In genomic region chr10:36581237-36581636, GRCh38 we compare ENCODE assay signal across 9 cellular contexts.
"Had no signal": no experiment of that assay in that cellular context is flagged by ENCODE, and none has a peak within 500 bp of the region (broad histone marks: within the 10 kb centered on the region; RNA-seq: fewer than 3 reads in every experiment).

No MANE protein-coding gene starts in this region.

- H3K36me3 ChIP-seq: WERI-Rb-1 had no signal

- H3K27ac ChIP-seq: VCaP, WERI-Rb-1 had no signal

- ATAC-seq: activated CD4-positive, alpha-beta T cell treated with anti-CD3 and anti-CD28 coated beads for 36 hours; activated CD4-positive, CD25-positive, alpha-beta regulatory T cell treated with anti-CD3 and anti-CD28 coated beads, Interleukin-2, amount 50 U/mL, for 24 hours; activated CD8-positive, alpha-beta memory T cell treated with anti-CD3 and anti-CD28 coated beads, Interleukin-2, amount 10 ng/mL, durations not matched to agents 7 days and 5 days; activated CD8-positive, alpha-beta T cell treated with anti-CD3 and anti-CD28 coated beads for 36 hours; activated CD8-positive, alpha-beta T cell treated with anti-CD3 and anti-CD28 coated beads, Interleukin-2, amount 10 ng/mL, durations not matched to agents 7 days and 5 days; T-helper 17 cell; WTC11 had no signal
